ENCODE assay signal across 17 cellular contexts in the genomic region with DNA sequence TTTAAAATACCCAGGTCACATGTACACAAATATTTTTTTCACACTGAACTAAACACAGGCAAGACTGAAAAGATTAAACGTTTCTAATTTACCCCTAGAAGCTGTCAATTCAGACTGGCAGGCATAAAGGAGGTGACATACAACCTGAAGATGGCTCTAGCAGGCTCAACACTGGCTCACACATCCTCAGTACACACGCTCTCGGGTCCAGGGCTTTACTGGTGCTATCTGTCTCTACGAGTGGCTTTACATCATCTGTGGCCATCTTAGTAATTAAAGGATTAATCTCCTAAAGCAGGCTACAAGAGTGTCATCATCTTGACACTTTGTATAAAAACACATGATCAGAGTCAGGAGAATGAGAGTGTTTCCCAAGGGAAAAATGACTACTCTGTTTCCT. TPM values are rescaled to one million over a fixed set of nuclear protein-coding genes. Genes with fewer than 3 reads are reported as not detected.
DNase-seq lines count a peak whose midpoint lies in the region; ATAC-seq lines count a peak whose summit lies in the region.
"Had no signal": no experiment of that assay in that cellular context is flagged by ENCODE, and none has a peak within 500 bp of the region (broad histone marks: within the 10 kb centered on the region; RNA-seq: fewer than 3 reads in every experiment).

No MANE protein-coding gene starts in this region.

- H4K8ac ChIP-seq in trophoblast cell (ENCODE audit: low read depth, low read length) = no peak overlapping the region

- peaks cover 7 to 10% of the 10 kb centered on the region in 2 experiments for H3K36me3 ChIP-seq in trophoblast cell (ENCODE audit: control insufficient read depth in 1 of 2, insufficient read depth in 2 of 2, low read length in 2 of 2)
- H3K36me3 ChIP-seq: BE2C had no signal

- H3K14ac ChIP-seq in trophoblast cell (ENCODE audit: low read length) = no peak overlapping the region

- no peaks in the 10 kb centered on the region for H3K27me3 ChIP-seq in trophoblast cell (ENCODE audit: insufficient read depth, low read length)
- H3K27me3 ChIP-seq: BE2C had no signal

- no peak overlapping the region for H2BK5ac ChIP-seq in trophoblast cell (ENCODE audit: low read depth, low read length, poor library complexity)

- no peak overlapping the region for H3K23ac ChIP-seq in trophoblast cell (ENCODE audit: low read length)

- no peak overlapping the region for H3K18ac ChIP-seq in trophoblast cell (ENCODE audit: low read length)

- no peak overlapping the region for H3K4ac ChIP-seq in trophoblast cell (ENCODE audit: low read depth, low read length)

- H3K27ac ChIP-seq in trophoblast cell (ENCODE audit: low read depth, low read length) = no peak overlapping the region

- no peaks in the 10 kb centered on the region for H3K79me2 ChIP-seq in trophoblast cell (ENCODE audit: control insufficient read depth, insufficient read depth, low read length, poor library complexity)

- H4K91ac ChIP-seq in trophoblast cell (ENCODE audit: low read depth, low read length) = no peak overlapping the region

- H4K12ac ChIP-seq in trophoblast cell (ENCODE audit: low read depth, low read length) = no peak overlapping the region

- no peak overlapping the region for H2AFZ ChIP-seq in trophoblast cell (ENCODE audit: insufficient read depth, low read length, poor library complexity)

- H3K9me3 ChIP-seq in trophoblast cell (ENCODE audit: insufficient read depth, low read depth, low read length) = no peaks in the 10 kb centered on the region
- H3K9me3 ChIP-seq: BE2C, HAP-1 had no signal

- no peak overlapping the region for H3K4me2 ChIP-seq in trophoblast cell (ENCODE audit: low read length)

- H3K4me3 ChIP-seq in trophoblast cell (ENCODE audit: low read depth, low read length) = no peak overlapping the region
- H3K4me3 ChIP-seq: HAP-1 had no signal

- peak overlapping the region; percentile 47 for H3K9ac ChIP-seq in trophoblast cell (ENCODE audit: low read length)

- no CpG with 5 or more reads among the region's 4 CpGs for WGBS in trophoblast cell (ENCODE audit: extremely low coverage, insufficient coverage, insufficient read length)

- DNase-seq in D341Med (ENCODE audit: low spot score) = peak; percentile 65
- DNase-seq in NCI-H2227 treated with DMSO at 0.1 percent for 48 hours (lab: John Stamatoyannopoulos, UW) = peak; percentile 18
- peak; percentile 72 for DNase-seq in NCI-H82 treated with DMSO at 0.1 percent for 48 hours (lab: John Stamatoyannopoulos, UW; ENCODE audit: unreplicated experiment)
- DNase-seq in trophoblast cell = no peak
- DNase-seq in stimulated activated naive CD4-positive, alpha-beta T cell (lab: John Stamatoyannopoulos, UW) = no peak
- DNase-seq: ACHN; BE2C; C1 segment of cervical spinal cord; CD4-positive, CD25-positive, alpha-beta regulatory T cell; CD8-positive, alpha-beta memory T cell; COR-L47; DMS153; DMS79; GDM1 had no signal

- no peak overlapping the region for H2BK120ac ChIP-seq in trophoblast cell (ENCODE audit: insufficient read depth, low read length, poor library complexity)

- H2AK5ac ChIP-seq in trophoblast cell (ENCODE audit: low read length) = no peak overlapping the region

- ATAC-seq in GM19467 (IDR thresholded peaks at IDR 0.05; ENCODE audit: unreplicated experiment) (no peak), GM18861 (IDR thresholded peaks at IDR 0.05; ENCODE audit: unreplicated experiment) (no peak)

- H2BK12ac ChIP-seq in trophoblast cell (ENCODE audit: low read length) = no peak overlapping the region

- H3K4me1 ChIP-seq in trophoblast cell (ENCODE audit: control insufficient read depth in 1 of 2, insufficient read depth in 2 of 2, low read length in 2 of 2) = no peaks in the 10 kb centered on the region
- H3K4me1 ChIP-seq: BE2C, HAP-1 had no signal

- no peaks in the 10 kb centered on the region for H3K79me1 ChIP-seq in trophoblast cell (ENCODE audit: low read length)

RNA-seq across cellular contexts. Expression of gene COPG2, which starts 57.3 kb away (rescaled TPM):
- 22.2 and 23.0 TPM in 2 replicates for polyA plus RNA-seq in trophoblast cell (2013)

Comparison
In these comparisons a context has a peak if more than half of its experiments do, and no peak if none do; other contexts are left out.
1. DNase-seq: peak in D341Med (single experiment), NCI-H2227 treated with DMSO at 0.1 percent for 48 hours (single experiment) and NCI-H82 treated with DMSO at 0.1 percent for 48 hours (single experiment); none in trophoblast cell (0 of 2) and stimulated activated naive CD4-positive, alpha-beta T cell (0 of 6).